In genomic region chr12:10884086-10884725, GRCh38 we compare ENCODE assay signal across 9 cellular contexts. TPM values are rescaled to one million over a fixed set of nuclear protein-coding genes. Genes with fewer than 3 reads are reported as not detected.
DNase-seq lines count a peak whose midpoint lies in the region; ATAC-seq, FAIRE-seq and TF ChIP-seq lines count a peak whose summit lies in the region.
"Had no signal": no experiment of that assay in that cellular context is flagged by ENCODE, and none has a peak within 500 bp of the region (broad histone marks: within the 10 kb centered on the region; RNA-seq: fewer than 3 reads in every experiment).

Gene PRH1, minus strand, starts transcription at chr12:10884255. Its CDS starts 38 bp downstream, at chr12:10884217.

- H3K4me1 Mint-ChIP-seq in GM23338 (peaks cover 2% of the 10 kb centered on the region; the same call in 2 of the 3 replicates), activated B cell treated with CpG ODN at 0.5 μM for 24 hours (no peaks in the 10 kb centered on the region), immature natural killer cell (no peaks in the 10 kb centered on the region)

- H3K27ac Mint-ChIP-seq in GM23338 (no peak within 1 kb of the TSS), activated B cell treated with CpG ODN at 0.5 μM for 24 hours (no peak within 1 kb of the TSS), immature natural killer cell (no peak within 1 kb of the TSS)
- H3K27ac Mint-ChIP-seq: T-helper 1 cell treated with Interleukin-12 subunit alpha and Interleukin-12 subunit beta and Interleukin-4 antibody, amounts not matched to agents 30 μg/mL and 1 μg/mL, for 36 hours had no signal

- no peaks in the 10 kb centered on the region for H3K9me3 ChIP-seq in skeletal muscle tissue (ENCODE audit: control insufficient read depth in 3 of 3, low read length in 3 of 3)
- H3K9me3 ChIP-seq in small intestine (ENCODE audit: control insufficient read depth, low read depth), result no peaks in the 10 kb centered on the region

- H3K4me1 ChIP-seq in GM23338 (ENCODE audit: insufficient read depth) (no peaks in the 10 kb centered on the region), skeletal muscle tissue (ENCODE audit: control insufficient read depth in 3 of 3, insufficient read depth in 3 of 3, low read length in 3 of 3) (no peaks in the 10 kb centered on the region), small intestine (ENCODE audit: control insufficient read depth in 2 of 2, insufficient read depth in 1 of 2, low read depth in 1 of 2, low read length in 1 of 2) (no peaks in the 10 kb centered on the region)

- no peak within 1 kb of the TSS for H2AFZ ChIP-seq in GM23338

- H3K9me2 ChIP-seq in GM23338 (ENCODE audit: insufficient read depth), result no peaks in the 10 kb centered on the region

- in situ Hi-C loops in ACHN (cut with HindIII; ENCODE audit: low pct_ligation_motif_present, low pct_unique_long_range_greater_than_20kb, low sequenced_read_pairs), result no loop called here

- H3K4me2 ChIP-seq in GM23338, result no peak within 1 kb of the TSS

- no peak for TF ChIP-seq CTCF in GM23338 (conservative IDR thresholded peaks at IDR 0.05; ENCODE audit: low read depth in 2 of 2)
- no peak for TF ChIP-seq CTCF in activated B cell treated with CpG ODN at 0.5 μM for 24 hours (IDR thresholded peaks at IDR 0.05)

- intact Hi-C loops in activated B cell treated with CpG ODN at 0.5 μM for 24 hours (cut with micrococcal nuclease), result no loop called here

- no peaks in the 10 kb centered on the region for H4K20me1 ChIP-seq in GM23338 (replicated peaks; ENCODE audit: insufficient read depth)

- ATAC-seq in GM23338 (no peak), activated B cell treated with CpG ODN at 0.5 μM for 24 hours (ENCODE audit: low read depth) (no peak)

- H3K27me3 ChIP-seq in GM23338 (ENCODE audit: insufficient read depth), result no peaks in the 10 kb centered on the region
- H3K27me3 ChIP-seq in skeletal muscle tissue (ENCODE audit: control insufficient read depth in 3 of 3, insufficient read depth in 3 of 3, low read length in 3 of 3), result no peaks in the 10 kb centered on the region
- no peaks in the 10 kb centered on the region for H3K27me3 ChIP-seq in small intestine (ENCODE audit: control insufficient read depth in 2 of 2, insufficient read depth in 2 of 2, low read length in 2 of 2)

- no peaks in the 10 kb centered on the region for H3K79me2 ChIP-seq in GM23338 (replicated peaks; ENCODE audit: insufficient read depth)

- H3K36me3 Mint-ChIP-seq in GM23338 (ENCODE audit: low read depth) (no peaks in the 10 kb centered on the region), activated B cell treated with CpG ODN at 0.5 μM for 24 hours (ENCODE audit: low read depth) (peaks cover 7% of the 10 kb centered on the region), immature natural killer cell (peaks cover 8 to 15% (median 11%) of the 10 kb centered on the region in 3 donors)

- H3K27me3 Mint-ChIP-seq in GM23338 (ENCODE audit: insufficient read depth, low read depth, poor library complexity) (no peaks in the 10 kb centered on the region), activated B cell treated with CpG ODN at 0.5 μM for 24 hours (no peaks in the 10 kb centered on the region), immature natural killer cell (ENCODE audit: low read depth in 3 of 3) (no peaks in the 10 kb centered on the region)

- H3K36me3 ChIP-seq in GM23338 (ENCODE audit: insufficient read depth), result no peaks in the 10 kb centered on the region
- peaks cover 0 to 6% (median 3%) of the 10 kb centered on the region in 3 donors for H3K36me3 ChIP-seq in skeletal muscle tissue (ENCODE audit: control insufficient read depth in 3 of 3, insufficient read depth in 3 of 3, low read length in 3 of 3)
- H3K36me3 ChIP-seq in small intestine (ENCODE audit: control insufficient read depth in 2 of 2, insufficient read depth in 2 of 2, low read length in 2 of 2), result no peaks in the 10 kb centered on the region

- no peak for FAIRE-seq in small intestine (lab: Jason Lieb, UNC)

- DNase-seq in GM23338 (ENCODE audit: low spot score), result no peak
- DNase-seq in activated B cell treated with CpG ODN at 0.5 μM for 24 hours, result no peak
- DNase-seq in immature natural killer cell, result no peak
- no peak for DNase-seq in germinal center (ENCODE audit: low spot score)
- DNase-seq in small intestine, result no peak
- no peak for DNase-seq in ACHN
- DNase-seq: anterior cingulate cortex had no signal

- WGBS in small intestine, 3 donors, result 93 to 98% (median 95%) methylated on average over 6 of the region's 6 CpGs

- no peak within 1 kb of the TSS for H3K27ac ChIP-seq in GM23338 (ENCODE audit: low read depth)
- no peak within 1 kb of the TSS for H3K27ac ChIP-seq in skeletal muscle tissue (ENCODE audit: low read depth, low read length)
- H3K27ac ChIP-seq in small intestine (ENCODE audit: low read depth in 1 of 2, low read length in 1 of 2), result no peak within 1 kb of the TSS

- no peaks in the 10 kb centered on the region for H3K9me3 Mint-ChIP-seq in GM23338
- H3K9me3 Mint-ChIP-seq in activated B cell treated with CpG ODN at 0.5 μM for 24 hours, result no peaks in the 10 kb centered on the region
- no peaks in the 10 kb centered on the region for H3K9me3 Mint-ChIP-seq in immature natural killer cell
- H3K9me3 Mint-ChIP-seq: T-helper 1 cell treated with Interleukin-12 subunit alpha and Interleukin-12 subunit beta and Interleukin-4 antibody, amounts not matched to agents 30 μg/mL and 1 μg/mL, for 36 hours had no signal

- no peak within 1 kb of the TSS for H3K9ac ChIP-seq in skeletal muscle tissue (ENCODE audit: low read depth in 1 of 3, low read length in 3 of 3)

- H3K4me3 Mint-ChIP-seq in GM23338 (no peak within 1 kb of the TSS), activated B cell treated with CpG ODN at 0.5 μM for 24 hours (no peak within 1 kb of the TSS), immature natural killer cell (no peak within 1 kb of the TSS)
- H3K4me3 Mint-ChIP-seq: T-helper 1 cell treated with Interleukin-12 subunit alpha and Interleukin-12 subunit beta and Interleukin-4 antibody, amounts not matched to agents 30 μg/mL and 1 μg/mL, for 36 hours had no signal

- CTCF ChIA-PET in activated B cell treated with CpG ODN at 0.5 μM for 24 hours (lab: Charles Lee), result no interaction called here

- POLR2A ChIA-PET in activated B cell treated with CpG ODN at 0.5 μM for 24 hours (lab: Charles Lee), result no interaction called here

- no peaks in the 10 kb centered on the region for H3F3A ChIP-seq in GM23338 (replicated peaks; ENCODE audit: low read depth)

- H3K4me3 ChIP-seq in GM23338, result no peak within 1 kb of the TSS
- no peak within 1 kb of the TSS for H3K4me3 ChIP-seq in skeletal muscle tissue (ENCODE audit: low read length in 3 of 3)
- H3K4me3 ChIP-seq in small intestine (ENCODE audit: low read depth in 1 of 2, low read length in 2 of 2), result no peak within 1 kb of the TSS

TF ChIP-seq in GM23338, 12 proteins besides CTCF, POLR2A, EP300 and RAD21 (continues in another document):
- TF ChIP-seq POLR2AphosphoS5 (IDR thresholded peaks at IDR 0.05; ENCODE audit: low read depth) (no peak), ETS1 (IDR thresholded peaks at IDR 0.05) (no peak), EZH2phosphoT487 (IDR thresholded peaks at IDR 0.05; ENCODE audit: unreplicated experiment) (no peak)

RNA-seq across cellular contexts. Expression of gene PRH1, which starts in this region (rescaled TPM):
- 8.3 and 19.0 TPM in 2 replicates for total RNA-seq in GM23338 (2014; rRNA removed; shearing (Covaris generic))
- polyA plus RNA-seq in GM23338 (2016; fragmentation: Nextera tagmentation; extraction: Ambion mirVana) (34.2 and 42.9 TPM in 2 replicates), immature natural killer cell (10 to 100 TPM in 2 of 3 donors, 1 to 10 TPM in 1; 2.5 to 10.6 (median 10.3) TPM), small intestine (1 to 10 TPM in 1 of 3 donors, not detected in 2; 2.6 TPM)
- total RNA-seq in activated B cell treated with CpG ODN at 0.5 μM for 24 hours (27.6 and 35.2 TPM in 2 replicates), skeletal muscle tissue (31.8 TPM)
